In genomic region chr7:106369816-106370215, GRCh38 we compare ENCODE assay signal across 23 cellular contexts.
"Had no signal": no experiment of that assay in that cellular context is flagged by ENCODE, and none has a peak within 500 bp of the region (broad histone marks: within the 10 kb centered on the region; RNA-seq: fewer than 3 reads in every experiment).

No MANE protein-coding gene starts in this region.

- H3K4me3 ChIP-seq: heart right ventricle, neural progenitor cell, right atrium auricular region, smooth muscle cell, thyroid gland, upper lobe of right lung had no signal

- H3K27ac ChIP-seq: neural progenitor cell, right atrium auricular region, thyroid gland, upper lobe of right lung had no signal

- H3K36me3 ChIP-seq: heart right ventricle, neural progenitor cell, right atrium auricular region, thyroid gland, upper lobe of right lung had no signal

- H2AFZ ChIP-seq: neural progenitor cell had no signal

- H3K4me1 Mint-ChIP-seq: activated naive CD4-positive, alpha-beta T cell treated with anti-CD3 and anti-CD28 coated beads, Interleukin-2, amount 10 ng/mL, durations not matched to agents 7 days and 5 days; neural progenitor cell had no signal

- H3K4me3 Mint-ChIP-seq: activated CD4-positive, alpha-beta T cell treated with anti-CD3 and anti-CD28 coated beads for 36 hours; activated naive CD4-positive, alpha-beta T cell treated with anti-CD3 and anti-CD28 coated beads, Interleukin-2, amount 10 ng/mL, durations not matched to agents 7 days and 5 days; activated naive CD8-positive, alpha-beta T cell treated with anti-CD3 and anti-CD28 coated beads, Interleukin-2, amount 10 ng/mL, durations not matched to agents 7 days and 5 days; naive thymus-derived CD8-positive, alpha-beta T cell; neural progenitor cell; stimulated activated memory B cell treated with anti-CD40 and anti-IgM and Interleukin-4, amounts not matched to agents 10 μg/mL and 1 μg/mL and 100 μg/mL, for 72 hours; stimulated activated naive CD8-positive, alpha-beta T cell treated with anti-CD3 and anti-CD28 coated beads, Interleukin-15, amount 100 ng/mL, for 72 hours; T-helper 2 cell treated with Interferon-gamma antibody and Interleukin-4, amounts not matched to agents 5 μg/mL and 100 μg/mL, for 36 hours had no signal

- H3K4me1 ChIP-seq: neural progenitor cell, right atrium auricular region, thyroid gland, upper lobe of right lung had no signal

- H3K9me3 Mint-ChIP-seq: naive thymus-derived CD8-positive, alpha-beta T cell; neural progenitor cell; stimulated activated memory B cell treated with anti-CD40 and anti-IgM and Interleukin-4, amounts not matched to agents 10 μg/mL and 1 μg/mL and 100 μg/mL, for 72 hours; T-helper 2 cell treated with Interferon-gamma antibody and Interleukin-4, amounts not matched to agents 5 μg/mL and 100 μg/mL, for 36 hours had no signal

- DNase-seq: activated CD4-positive, alpha-beta T cell treated with anti-CD3 and anti-CD28 coated beads, Interleukin-2, amount 50 U/mL, for 4 hours; activated CD4-positive, CD25-positive, alpha-beta regulatory T cell; activated gamma-delta T cell; activated naive CD4-positive, alpha-beta T cell treated with anti-CD3 and anti-CD28 coated beads, Interleukin-2, amount 10 ng/mL, durations not matched to agents 7 days and 5 days; activated naive CD8-positive, alpha-beta T cell treated with anti-CD3 and anti-CD28 coated beads, Interleukin-2, amount 10 ng/mL, durations not matched to agents 7 days and 5 days; activated T-cell treated with anti-CD3 and anti-CD28 coated beads for 4 hours; effector CD8-positive, alpha-beta T cell; foreskin melanocyte; heart right ventricle; midbrain; naive thymus-derived CD8-positive, alpha-beta T cell; stimulated activated CD4-positive, alpha-beta T cell treated with anti-CD3 and anti-CD28 coated beads, Interleukin-4, amount 100 ng/mL, for 4 hours; stimulated activated CD8-positive, alpha-beta memory T cell treated with anti-CD3 and anti-CD28 coated beads, Interleukin-4, amount 100 ng/mL, for 48 hours; stimulated activated naive CD8-positive, alpha-beta T cell treated with anti-CD3 and anti-CD28 coated beads, Interleukin-15, amount 100 ng/mL, for 72 hours; substantia nigra; upper lobe of right lung had no signal

- H3K27me3 ChIP-seq: heart right ventricle, neural progenitor cell, right atrium auricular region, thyroid gland, upper lobe of right lung had no signal

- H3K36me3 Mint-ChIP-seq: activated naive CD4-positive, alpha-beta T cell treated with anti-CD3 and anti-CD28 coated beads, Interleukin-2, amount 10 ng/mL, durations not matched to agents 7 days and 5 days; activated naive CD8-positive, alpha-beta T cell treated with anti-CD3 and anti-CD28 coated beads, Interleukin-2, amount 10 ng/mL, durations not matched to agents 7 days and 5 days; naive thymus-derived CD8-positive, alpha-beta T cell; neural progenitor cell; stimulated activated memory B cell treated with anti-CD40 and anti-IgM and Interleukin-4, amounts not matched to agents 10 μg/mL and 1 μg/mL and 100 μg/mL, for 72 hours had no signal

- H3K9ac ChIP-seq: neural progenitor cell had no signal

- H3K27ac Mint-ChIP-seq: activated CD4-positive, alpha-beta T cell treated with anti-CD3 and anti-CD28 coated beads for 36 hours; activated naive CD4-positive, alpha-beta T cell treated with anti-CD3 and anti-CD28 coated beads, Interleukin-2, amount 10 ng/mL, durations not matched to agents 7 days and 5 days; activated naive CD8-positive, alpha-beta T cell treated with anti-CD3 and anti-CD28 coated beads, Interleukin-2, amount 10 ng/mL, durations not matched to agents 7 days and 5 days; naive thymus-derived CD8-positive, alpha-beta T cell; neural progenitor cell; stimulated activated memory B cell treated with anti-CD40 and anti-IgM and Interleukin-4, amounts not matched to agents 10 μg/mL and 1 μg/mL and 100 μg/mL, for 72 hours; stimulated activated naive CD8-positive, alpha-beta T cell treated with anti-CD3 and anti-CD28 coated beads, Interleukin-15, amount 100 ng/mL, for 72 hours; T-helper 2 cell treated with Interferon-gamma antibody and Interleukin-4, amounts not matched to agents 5 μg/mL and 100 μg/mL, for 36 hours had no signal

- ATAC-seq: heart right ventricle; naive thymus-derived CD8-positive, alpha-beta T cell; stimulated activated memory B cell treated with anti-CD40 and anti-IgM and Interleukin-4, amounts not matched to agents 10 μg/mL and 1 μg/mL and 100 μg/mL, for 72 hours; upper lobe of right lung had no signal

- H3K9me3 ChIP-seq: heart right ventricle, right atrium auricular region, thyroid gland, upper lobe of right lung had no signal

- H3K4me2 ChIP-seq: neural progenitor cell, smooth muscle cell had no signal

- H3K27me3 Mint-ChIP-seq: activated CD4-positive, alpha-beta T cell treated with anti-CD3 and anti-CD28 coated beads for 36 hours; activated naive CD4-positive, alpha-beta T cell treated with anti-CD3 and anti-CD28 coated beads, Interleukin-2, amount 10 ng/mL, durations not matched to agents 7 days and 5 days; activated naive CD8-positive, alpha-beta T cell treated with anti-CD3 and anti-CD28 coated beads, Interleukin-2, amount 10 ng/mL, durations not matched to agents 7 days and 5 days; stimulated activated memory B cell treated with anti-CD40 and anti-IgM and Interleukin-4, amounts not matched to agents 10 μg/mL and 1 μg/mL and 100 μg/mL, for 72 hours had no signal
